1 cellular context compared by ENCODE assay signal in genomic region chr20:57743450-57744095, GRCh38.
TF ChIP-seq lines count a peak whose summit lies in the region.

No MANE protein-coding gene starts in this region.

TF ChIP-seq in K562, 482 proteins besides CTCF, POLR2A, EP300 and RAD21 (continued from another document):
- peak; percentile 82 for TF ChIP-seq ZBTB40 (IDR thresholded peaks at IDR 0.05)
- peak; percentile 49; the same call in 1 of the 2 replicates for TF ChIP-seq ZBTB40 (CRISPR knock-in tag; IDR thresholded peaks at IDR 0.05)
- no peak for TF ChIP-seq TCF3 (CRISPR knock-in tag; IDR thresholded peaks at IDR 0.05)
- no peak for TF ChIP-seq ZNF174 (CRISPR knock-in tag; IDR thresholded peaks at IDR 0.05)
- TF ChIP-seq ZNF507 (tag; conservative IDR thresholded peaks at IDR 0.05) = no peak
